ENCODE assay signal across 1 cellular context in genomic region chr7:16951483-16952080, GRCh38.
TF ChIP-seq lines count a peak whose summit lies in the region.

No MANE protein-coding gene starts in this region.

TF ChIP-seq in GM23338, 12 proteins besides CTCF, POLR2A, EP300 and RAD21 (continued from another document):
- TF ChIP-seq, protein P1, sequence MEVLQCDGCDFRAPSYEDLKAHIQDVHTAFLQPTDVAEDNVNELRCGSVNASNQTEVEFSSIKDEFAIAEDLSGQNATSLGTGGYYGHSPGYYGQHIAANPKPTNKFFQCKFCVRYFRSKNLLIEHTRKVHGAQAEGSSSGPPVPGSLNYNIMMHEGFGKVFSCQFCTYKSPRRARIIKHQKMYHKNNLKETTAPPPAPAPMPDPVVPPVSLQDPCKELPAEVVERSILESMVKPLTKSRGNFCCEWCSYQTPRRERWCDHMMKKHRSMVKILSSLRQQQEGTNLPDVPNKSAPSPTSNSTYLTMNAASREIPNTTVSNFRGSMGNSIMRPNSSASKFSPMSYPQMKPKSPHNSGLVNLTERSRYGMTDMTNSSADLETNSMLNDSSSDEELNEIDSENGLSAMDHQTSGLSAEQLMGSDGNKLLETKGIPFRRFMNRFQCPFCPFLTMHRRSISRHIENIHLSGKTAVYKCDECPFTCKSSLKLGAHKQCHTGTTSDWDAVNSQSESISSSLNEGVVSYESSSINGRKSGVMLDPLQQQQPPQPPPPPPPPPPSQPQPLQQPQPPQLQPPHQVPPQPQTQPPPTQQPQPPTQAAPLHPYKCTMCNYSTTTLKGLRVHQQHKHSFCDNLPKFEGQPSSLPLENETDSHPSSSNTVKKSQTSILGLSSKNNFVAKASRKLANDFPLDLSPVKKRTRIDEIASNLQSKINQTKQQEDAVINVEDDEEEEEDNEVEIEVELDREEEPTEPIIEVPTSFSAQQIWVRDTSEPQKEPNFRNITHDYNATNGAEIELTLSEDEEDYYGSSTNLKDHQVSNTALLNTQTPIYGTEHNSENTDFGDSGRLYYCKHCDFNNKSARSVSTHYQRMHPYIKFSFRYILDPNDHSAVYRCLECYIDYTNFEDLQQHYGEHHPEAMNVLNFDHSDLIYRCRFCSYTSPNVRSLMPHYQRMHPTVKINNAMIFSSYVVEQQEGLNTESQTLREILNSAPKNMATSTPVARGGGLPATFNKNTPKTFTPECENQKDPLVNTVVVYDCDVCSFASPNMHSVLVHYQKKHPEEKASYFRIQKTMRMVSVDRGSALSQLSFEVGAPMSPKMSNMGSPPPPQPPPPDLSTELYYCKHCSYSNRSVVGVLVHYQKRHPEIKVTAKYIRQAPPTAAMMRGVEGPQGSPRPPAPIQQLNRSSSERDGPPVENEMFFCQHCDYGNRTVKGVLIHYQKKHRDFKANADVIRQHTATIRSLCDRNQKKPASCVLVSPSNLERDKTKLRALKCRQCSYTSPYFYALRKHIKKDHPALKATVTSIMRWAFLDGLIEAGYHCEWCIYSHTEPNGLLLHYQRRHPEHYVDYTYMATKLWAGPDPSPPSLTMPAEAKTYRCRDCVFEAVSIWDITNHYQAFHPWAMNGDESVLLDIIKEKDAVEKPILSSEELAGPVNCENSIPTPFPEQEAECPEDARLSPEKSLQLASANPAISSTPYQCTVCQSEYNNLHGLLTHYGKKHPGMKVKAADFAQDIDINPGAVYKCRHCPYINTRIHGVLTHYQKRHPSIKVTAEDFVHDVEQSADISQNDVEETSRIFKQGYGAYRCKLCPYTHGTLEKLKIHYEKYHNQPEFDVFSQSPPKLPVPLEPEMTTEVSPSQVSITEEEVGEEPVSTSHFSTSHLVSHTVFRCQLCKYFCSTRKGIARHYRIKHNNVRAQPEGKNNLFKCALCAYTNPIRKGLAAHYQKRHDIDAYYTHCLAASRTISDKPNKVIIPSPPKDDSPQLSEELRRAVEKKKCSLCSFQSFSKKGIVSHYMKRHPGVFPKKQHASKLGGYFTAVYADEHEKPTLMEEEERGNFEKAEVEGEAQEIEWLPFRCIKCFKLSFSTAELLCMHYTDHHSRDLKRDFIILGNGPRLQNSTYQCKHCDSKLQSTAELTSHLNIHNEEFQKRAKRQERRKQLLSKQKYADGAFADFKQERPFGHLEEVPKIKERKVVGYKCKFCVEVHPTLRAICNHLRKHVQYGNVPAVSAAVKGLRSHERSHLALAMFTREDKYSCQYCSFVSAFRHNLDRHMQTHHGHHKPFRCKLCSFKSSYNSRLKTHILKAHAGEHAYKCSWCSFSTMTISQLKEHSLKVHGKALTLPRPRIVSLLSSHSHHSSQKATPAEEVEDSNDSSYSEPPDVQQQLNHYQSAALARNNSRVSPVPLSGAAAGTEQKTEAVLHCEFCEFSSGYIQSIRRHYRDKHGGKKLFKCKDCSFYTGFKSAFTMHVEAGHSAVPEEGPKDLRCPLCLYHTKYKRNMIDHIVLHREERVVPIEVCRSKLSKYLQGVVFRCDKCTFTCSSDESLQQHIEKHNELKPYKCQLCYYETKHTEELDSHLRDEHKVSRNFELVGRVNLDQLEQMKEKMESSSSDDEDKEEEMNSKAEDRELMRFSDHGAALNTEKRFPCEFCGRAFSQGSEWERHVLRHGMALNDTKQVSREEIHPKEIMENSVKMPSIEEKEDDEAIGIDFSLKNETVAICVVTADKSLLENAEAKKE (CRISPR knock-in tag; IDR thresholded peaks at IDR 0.05): no peak
